In the genomic region with DNA sequence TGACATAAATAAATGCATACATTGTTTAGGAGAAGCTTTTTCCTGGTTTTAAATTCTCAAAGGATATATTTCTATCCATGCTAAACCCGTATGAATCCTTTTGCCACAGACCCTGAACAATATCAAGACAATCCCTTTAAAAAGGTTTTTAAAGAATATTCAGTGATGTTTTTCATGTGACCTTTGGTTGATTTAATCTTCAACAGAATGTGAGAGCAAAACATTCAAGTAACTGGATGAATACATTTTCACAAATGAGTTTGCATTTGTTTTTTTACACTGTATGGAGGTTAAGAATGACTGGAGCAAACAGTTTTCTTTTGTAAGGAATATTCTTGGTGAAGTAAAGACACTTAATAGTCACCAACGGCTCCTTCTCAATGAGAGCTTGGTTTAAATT, we compare ENCODE assay signal across 30 cellular contexts.
"Had no signal": no experiment of that assay in that cellular context is flagged by ENCODE, and none has a peak within 500 bp of the region (broad histone marks: within the 10 kb centered on the region; RNA-seq: fewer than 3 reads in every experiment).

No MANE protein-coding gene starts in this region.

- H3K36me3 ChIP-seq: ascending aorta, cardiac muscle cell, colonic mucosa, gastrocnemius medialis, spleen, transverse colon, uterus had no signal

- H3K36me3 Mint-ChIP-seq: activated naive CD4-positive, alpha-beta T cell treated with anti-CD3 and anti-CD28 coated beads, Interleukin-2, amount 10 ng/mL, durations not matched to agents 7 days and 5 days; activated naive CD8-positive, alpha-beta T cell treated with anti-CD3 and anti-CD28 coated beads, Interleukin-2, amount 10 ng/mL, durations not matched to agents 7 days and 5 days; brain; naive B cell had no signal

- H3K27me3 Mint-ChIP-seq: activated CD4-positive, alpha-beta memory T cell treated with anti-CD3 and anti-CD28 coated beads, Interleukin-2, amount 10 ng/mL, durations not matched to agents 7 days and 5 days; activated CD4-positive, alpha-beta T cell treated with anti-CD3 and anti-CD28 coated beads, Interleukin-2, amount 10 ng/mL, durations not matched to agents 7 days and 5 days; activated naive CD4-positive, alpha-beta T cell treated with anti-CD3 and anti-CD28 coated beads, Interleukin-2, amount 10 ng/mL, durations not matched to agents 7 days and 5 days; activated naive CD8-positive, alpha-beta T cell treated with anti-CD3 and anti-CD28 coated beads, Interleukin-2, amount 10 ng/mL, durations not matched to agents 7 days and 5 days; brain; naive B cell had no signal

- H3K4me1 ChIP-seq: ascending aorta, colonic mucosa, gastrocnemius medialis, spleen, testis, transverse colon, uterus had no signal

- ATAC-seq: gastrocnemius medialis; left colon; right cardiac atrium; stimulated activated naive CD8-positive, alpha-beta T cell treated with anti-CD3 and anti-CD28 coated beads, Interleukin-15, Interleukin-2, amounts not matched to agents 100 U/mL and 50 U/mL, for 24 hours had no signal

- H3K27me3 ChIP-seq: ascending aorta, cardiac muscle cell, colonic mucosa, gastrocnemius medialis, spleen, testis, transverse colon, uterus had no signal

- H3K9me3 ChIP-seq: ascending aorta, colonic mucosa, gastrocnemius medialis, spleen, testis, transverse colon, uterus had no signal

- H3K4me1 Mint-ChIP-seq: activated CD4-positive, alpha-beta memory T cell treated with anti-CD3 and anti-CD28 coated beads, Interleukin-2, amount 10 ng/mL, durations not matched to agents 7 days and 5 days; activated CD4-positive, alpha-beta T cell treated with anti-CD3 and anti-CD28 coated beads, Interleukin-2, amount 10 ng/mL, durations not matched to agents 7 days and 5 days; activated naive CD4-positive, alpha-beta T cell treated with anti-CD3 and anti-CD28 coated beads, Interleukin-2, amount 10 ng/mL, durations not matched to agents 7 days and 5 days; activated naive CD8-positive, alpha-beta T cell treated with anti-CD3 and anti-CD28 coated beads, Interleukin-2, amount 10 ng/mL, durations not matched to agents 7 days and 5 days; brain; naive B cell; nephron progenitor cell had no signal

- H3K9me3 Mint-ChIP-seq: activated CD4-positive, alpha-beta memory T cell treated with anti-CD3 and anti-CD28 coated beads, Interleukin-2, amount 10 ng/mL, durations not matched to agents 7 days and 5 days; activated CD4-positive, alpha-beta T cell treated with anti-CD3 and anti-CD28 coated beads, Interleukin-2, amount 10 ng/mL, durations not matched to agents 7 days and 5 days; activated naive CD4-positive, alpha-beta T cell treated with anti-CD3 and anti-CD28 coated beads, Interleukin-2, amount 10 ng/mL, durations not matched to agents 7 days and 5 days; activated naive CD8-positive, alpha-beta T cell treated with anti-CD3 and anti-CD28 coated beads, Interleukin-2, amount 10 ng/mL, durations not matched to agents 7 days and 5 days; activated T-cell treated with anti-CD3 and anti-CD28 coated beads, Interleukin-2, amount 50 U/mL, for 24 hours; brain; naive B cell; nephron progenitor cell had no signal

- H3K4me3 ChIP-seq: ascending aorta, cardiac muscle cell, colonic mucosa, dorsolateral prefrontal cortex, gastrocnemius medialis, spleen, testis, transverse colon, uterus had no signal

- H3K27ac Mint-ChIP-seq: activated CD4-positive, alpha-beta memory T cell treated with anti-CD3 and anti-CD28 coated beads, Interleukin-2, amount 10 ng/mL, durations not matched to agents 7 days and 5 days; activated CD4-positive, alpha-beta T cell treated with anti-CD3 and anti-CD28 coated beads, Interleukin-2, amount 10 ng/mL, durations not matched to agents 7 days and 5 days; activated naive CD4-positive, alpha-beta T cell treated with anti-CD3 and anti-CD28 coated beads, Interleukin-2, amount 10 ng/mL, durations not matched to agents 7 days and 5 days; activated naive CD8-positive, alpha-beta T cell treated with anti-CD3 and anti-CD28 coated beads, Interleukin-2, amount 10 ng/mL, durations not matched to agents 7 days and 5 days; activated T-cell treated with anti-CD3 and anti-CD28 coated beads, Interleukin-2, amount 50 U/mL, for 24 hours; brain; naive B cell; nephron progenitor cell had no signal

- FAIRE-seq: keratinocyte had no signal

- DNase-seq: activated CD4-positive, alpha-beta memory T cell treated with anti-CD3 and anti-CD28 coated beads, Interleukin-2, amount 10 ng/mL, durations not matched to agents 7 days and 5 days; activated CD4-positive, alpha-beta T cell treated with anti-CD3 and anti-CD28 coated beads for 1 hour; activated CD4-positive, alpha-beta T cell treated with anti-CD3 and anti-CD28 coated beads, Interleukin-2, amount 10 ng/mL, durations not matched to agents 7 days and 5 days; activated CD8-positive, alpha-beta memory T cell treated with anti-CD3 and anti-CD28 coated beads, Interleukin-2, amount 50 U/mL, for 48 hours; activated gamma-delta T cell; activated naive CD4-positive, alpha-beta T cell treated with anti-CD3 and anti-CD28 coated beads, Interleukin-2, amount 10 ng/mL, durations not matched to agents 7 days and 5 days; activated naive CD8-positive, alpha-beta T cell treated with anti-CD3 and anti-CD28 coated beads, Interleukin-2, amount 10 ng/mL, durations not matched to agents 7 days and 5 days; activated T-cell treated with anti-CD3 and anti-CD28 coated beads, Interleukin-2, amount 50 U/mL, for 24 hours; cerebellar nuclear complex; colonic mucosa; dorsolateral prefrontal cortex; effector memory CD4-positive, alpha-beta T cell; gastrocnemius medialis; glutamatergic neuron; left colon; mammary epithelial cell; naive B cell; nephron progenitor cell; nucleus accumbens; right cardiac atrium; spleen; stimulated activated naive CD8-positive, alpha-beta T cell treated with anti-CD3 and anti-CD28 coated beads, Interleukin-15, Interleukin-2, amounts not matched to agents 100 U/mL and 50 U/mL, for 24 hours; T-helper 2 cell; testis; transverse colon; uterus had no signal

- H3K4me3 Mint-ChIP-seq: activated CD4-positive, alpha-beta memory T cell treated with anti-CD3 and anti-CD28 coated beads, Interleukin-2, amount 10 ng/mL, durations not matched to agents 7 days and 5 days; activated CD4-positive, alpha-beta T cell treated with anti-CD3 and anti-CD28 coated beads, Interleukin-2, amount 10 ng/mL, durations not matched to agents 7 days and 5 days; activated naive CD4-positive, alpha-beta T cell treated with anti-CD3 and anti-CD28 coated beads, Interleukin-2, amount 10 ng/mL, durations not matched to agents 7 days and 5 days; activated naive CD8-positive, alpha-beta T cell treated with anti-CD3 and anti-CD28 coated beads, Interleukin-2, amount 10 ng/mL, durations not matched to agents 7 days and 5 days; activated T-cell treated with anti-CD3 and anti-CD28 coated beads, Interleukin-2, amount 50 U/mL, for 24 hours; brain; naive B cell; nephron progenitor cell had no signal

- H3K27ac ChIP-seq: ascending aorta, cardiac muscle cell, colonic mucosa, dorsolateral prefrontal cortex, gastrocnemius medialis, spleen, testis, transverse colon, uterus had no signal
